In genomic region chr15:50241684-50242450, GRCh38 we compare ENCODE assay signal across 3 cellular contexts.
TF ChIP-seq lines count a peak whose summit lies in the region.

No MANE protein-coding gene starts in this region.

TF ChIP-seq in SK-N-SH treated with all-trans-retinoic acid at 6 μM for 48 hours, 23 proteins besides CTCF, POLR2A, EP300 and RAD21:
- TF ChIP-seq SNAI2 (CRISPR knock-in tag; IDR thresholded peaks at IDR 0.05) (no peak), TCF4 (CRISPR knock-in tag; IDR thresholded peaks at IDR 0.05; ENCODE audit: borderline replicate concordance) (no peak), GLIS3 (CRISPR knock-in tag; IDR thresholded peaks at IDR 0.05) (no peak), ZNF8 (CRISPR knock-in tag; IDR thresholded peaks at IDR 0.05) (no peak)

TF ChIP-seq in SK-N-SH, 30 proteins besides CTCF, POLR2A, EP300 and RAD21:
- TF ChIP-seq FOXJ3 (CRISPR knock-in tag; IDR thresholded peaks at IDR 0.05) (no peak), TCF12 (IDR thresholded peaks at IDR 0.05) (no peak), MAX (IDR thresholded peaks at IDR 0.05; ENCODE audit: low read depth) (no peak), CHD2 (IDR thresholded peaks at IDR 0.05; ENCODE audit: low read length, partially characterized antibody) (no peak), USF2 (IDR thresholded peaks at IDR 0.05; ENCODE audit: borderline replicate concordance, low read depth, low read length) (no peak), ELF1 (IDR thresholded peaks at IDR 0.05) (no peak)

TF ChIP-seq in GM12878, 131 proteins besides CTCF, POLR2A, EP300 and RAD21:
- TF ChIP-seq JUNB (IDR thresholded peaks at IDR 0.05) (no peak), CHD2 (IDR thresholded peaks at IDR 0.05; ENCODE audit: borderline replicate concordance, low read depth, low read length) (no peak), USF1 (IDR thresholded peaks at IDR 0.05; ENCODE audit: borderline replicate concordance, extremely low read length, insufficient read depth, low read depth, low read length) (no peak), ZNF622 (IDR thresholded peaks at IDR 0.05) (no peak), USF2 (IDR thresholded peaks at IDR 0.05; ENCODE audit: borderline replicate concordance, low read depth, low read length) (no peak), EED (IDR thresholded peaks at IDR 0.05; ENCODE audit: low read depth) (no peak)
